19 cellular contexts compared by ENCODE assay signal in genomic region chr15:72070817-72071447, GRCh38.
"Had no signal": no experiment of that assay in that cellular context is flagged by ENCODE, and none has a peak within 500 bp of the region (broad histone marks: within the 10 kb centered on the region; RNA-seq: fewer than 3 reads in every experiment).

No MANE protein-coding gene starts in this region.

- H3K27me3 Mint-ChIP-seq: activated CD4-positive, alpha-beta T cell treated with anti-CD3 and anti-CD28 coated beads for 36 hours; activated naive CD8-positive, alpha-beta T cell treated with anti-CD3 and anti-CD28 coated beads, Interleukin-2, amount 50 U/mL, for 24 hours; T-cell had no signal

- DNase-seq: activated CD4-positive, alpha-beta T cell treated with anti-CD3 and anti-CD28 coated beads for 36 hours; activated CD8-positive, alpha-beta memory T cell treated with anti-CD3 and anti-CD28 coated beads, Interleukin-2, amount 50 U/mL, for 48 hours; activated CD8-positive, alpha-beta T cell treated with anti-CD3 and anti-CD28 coated beads, Interleukin-2, amount 10 ng/mL, durations not matched to agents 7 days and 5 days; activated naive CD4-positive, alpha-beta T cell; activated naive CD8-positive, alpha-beta T cell treated with anti-CD3 and anti-CD28 coated beads, Interleukin-2, amount 50 U/mL, for 24 hours; central memory CD4-positive, alpha-beta T cell; cortex of kidney; effector memory CD4-positive, alpha-beta T cell; kidney; left ventricle myocardium inferior; mesendoderm; small intestine; T-cell; T1000 had no signal

- H3K9me3 Mint-ChIP-seq: activated naive CD8-positive, alpha-beta T cell treated with anti-CD3 and anti-CD28 coated beads, Interleukin-2, amount 50 U/mL, for 24 hours; activated T-helper 1 cell treated with anti-CD3 and anti-CD28 coated beads, Interleukin-12 subunit alpha, Interleukin-12 subunit beta, Interleukin-2, Interleukin-4 antibody, amounts not matched to agents 30 ng/mL and 10 ng/mL and 1 ng/mL, durations not matched to agents 14 hours and 24 hours and 36 hours; T-cell had no signal

- H2AFZ ChIP-seq: hepatocyte had no signal

- H3K27ac ChIP-seq: epithelial cell of prostate, hepatocyte, left ventricle myocardium inferior, tibial nerve, VCaP had no signal

- H3K27me3 ChIP-seq: hepatocyte, tibial nerve had no signal

- H3K4me3 ChIP-seq: hepatocyte, left ventricle myocardium inferior, tibial nerve had no signal

- H3K27ac Mint-ChIP-seq: activated CD4-positive, alpha-beta T cell treated with anti-CD3 and anti-CD28 coated beads for 36 hours; activated CD8-positive, alpha-beta T cell treated with anti-CD3 and anti-CD28 coated beads, Interleukin-2, amount 10 ng/mL, durations not matched to agents 7 days and 5 days; activated naive CD8-positive, alpha-beta T cell treated with anti-CD3 and anti-CD28 coated beads, Interleukin-2, amount 50 U/mL, for 24 hours; activated T-helper 1 cell treated with anti-CD3 and anti-CD28 coated beads, Interleukin-12 subunit alpha, Interleukin-12 subunit beta, Interleukin-2, Interleukin-4 antibody, amounts not matched to agents 30 ng/mL and 10 ng/mL and 1 ng/mL, durations not matched to agents 14 hours and 24 hours and 36 hours; T-cell had no signal

- H3K36me3 ChIP-seq: left ventricle myocardium inferior, tibial nerve had no signal

- H3K9me3 ChIP-seq: left ventricle myocardium inferior, tibial nerve had no signal

- H3K4me3 Mint-ChIP-seq: activated CD4-positive, alpha-beta T cell treated with anti-CD3 and anti-CD28 coated beads for 36 hours; activated CD8-positive, alpha-beta T cell treated with anti-CD3 and anti-CD28 coated beads, Interleukin-2, amount 10 ng/mL, durations not matched to agents 7 days and 5 days; activated naive CD8-positive, alpha-beta T cell treated with anti-CD3 and anti-CD28 coated beads, Interleukin-2, amount 50 U/mL, for 24 hours; activated T-helper 1 cell treated with anti-CD3 and anti-CD28 coated beads, Interleukin-12 subunit alpha, Interleukin-12 subunit beta, Interleukin-2, Interleukin-4 antibody, amounts not matched to agents 30 ng/mL and 10 ng/mL and 1 ng/mL, durations not matched to agents 14 hours and 24 hours and 36 hours; T-cell had no signal

- H3K4me2 ChIP-seq: hepatocyte had no signal

- FAIRE-seq: kidney, small intestine had no signal
